8 cellular contexts compared by ENCODE assay signal in genomic region chr18:62324917-62325805, GRCh38. TPM values are rescaled to one million over a fixed set of nuclear protein-coding genes. Genes with fewer than 3 reads are reported as not detected.
DNase-seq lines count a peak whose midpoint lies in the region; ATAC-seq and TF ChIP-seq lines count a peak whose summit lies in the region.

TSS of gene TNFRSF11A (plus strand) at chr18:62325310. CDS start at chr18:62325353, 43 bp downstream.

- peaks cover 44% of the 10 kb centered on the region for H3K79me2 ChIP-seq in PC-3 (ENCODE audit: low read length)

- H3K9me2 ChIP-seq in PC-3 (replicated peaks; ENCODE audit: low read length): no peaks in the 10 kb centered on the region

- intact Hi-C loops in PC-3 (cut with micrococcal nuclease) (loop anchor here (1.0 to 5.0 kb wide), 3 partner anchors 62 to 257 kb away; no protein-coding TSS in a partner anchor), heart right ventricle (cut with DNase I) (loop anchor here in 4 of 10 donors (10.0 kb wide), 4 partner anchors 220 to 660 kb away; no protein-coding TSS in a partner anchor)

- H3K4me1 ChIP-seq in PC-3 (ENCODE audit: insufficient read depth, low read length): peaks cover 34% of the 10 kb centered on the region
- peaks cover 6 to 54% (median 35%) of the 10 kb centered on the region in 9 donors for H3K4me1 ChIP-seq in heart right ventricle

- POLR2A ChIA-PET in PC-3 (lab: Charles Lee; ENCODE audit: unreplicated experiment): interaction anchor here (0.6 kb wide), 2 partner anchors 66 to 714 kb away, joined by 3 to 18 read pairs; no protein-coding TSS in a partner anchor

- CTCF ChIA-PET in PC-3 (lab: Charles Lee): interaction anchor here (0.6 to 1.4 kb wide), 5 partner anchors 75 to 261 kb away, joined by 3 to 4 read pairs (median 4); no protein-coding TSS in a partner anchor

- H2AFZ ChIP-seq in PC-3 (ENCODE audit: low read length): peak within 1 kb of the TSS; percentile 67

- peak within 1 kb of the TSS; percentile 92 for H3K9ac ChIP-seq in PC-3 (ENCODE audit: low read length)

- WGBS in heart right ventricle, 2 donors: 1 to 2% methylated on average over 71 to 98 of the region's 99 CpGs

- H3F3A ChIP-seq in PC-3 (ENCODE audit: low read length, unreplicated experiment): peaks cover 3% of the 10 kb centered on the region

- H3K27me3 ChIP-seq in PC-3 (ENCODE audit: low read length) (no peaks in the 10 kb centered on the region), heart right ventricle (peaks cover 12 to 74% (median 57%) of the 10 kb centered on the region in 7 donors)

- H4K20me1 ChIP-seq in PC-3 (ENCODE audit: low read length): peaks cover 14% of the 10 kb centered on the region; the same call in 1 of the 2 replicates

- no peaks in the 10 kb centered on the region for H3K9me3 ChIP-seq in PC-3 (ENCODE audit: low read length)
- H3K9me3 ChIP-seq in heart right ventricle: no peaks in the 10 kb centered on the region

- H3K4me2 ChIP-seq in PC-3 (ENCODE audit: low read length): peak within 1 kb of the TSS; percentile 89

- TF ChIP-seq CTCF in PC-3 (conservative IDR thresholded peaks at IDR 0.05; ENCODE audit: low read depth, low read length): peak; percentile 38
- TF ChIP-seq CTCF in heart right ventricle (IDR thresholded peaks at IDR 0.05): peak in 6 of 9 donors; percentile 8 to 23 (median 20)

- no TSS peak for BruUV-seq in PC-3 (replicated peaks; lab: Mats Ljungman, UMichigan)

- DNase-seq in AG20443 (ENCODE audit: low spot score) (peak; percentile 51), PC-3 (peak; percentile 71), heart right ventricle (peak in 1 of 2 donors; percentile 42), skeletal muscle cell (ENCODE audit: low read depth) (no peak), amniotic stem cell (lab: John Stamatoyannopoulos, UW) (no peak)
- peak; percentile 21 for DNase-seq in activated gamma-delta T cell treated with anti-CD3 and anti-CD28 coated beads, Interleukin-2, amount 50 U/mL, for 16 hours (ENCODE audit: low read depth)

- H3K27ac ChIP-seq in PC-3 (ENCODE audit: low read length) (peak within 1 kb of the TSS; percentile 29), heart right ventricle (no peak within 1 kb of the TSS)

- H3K36me3 ChIP-seq in PC-3 (ENCODE audit: low read depth, low read length) (no peaks in the 10 kb centered on the region), heart right ventricle (no peaks in the 10 kb centered on the region)

- ATAC-seq in GM19043 (IDR thresholded peaks at IDR 0.05; ENCODE audit: low read depth, unreplicated experiment) (peak; percentile 49), HG03159 (IDR thresholded peaks at IDR 0.05; ENCODE audit: unreplicated experiment) (peak; percentile 58), PC-3 (peak; percentile 56), heart right ventricle (peak in 7 of 8 donors; percentile 13 to 64 (median 42))

- H3K4me3 ChIP-seq in PC-3 (ENCODE audit: low read length) (peak within 1 kb of the TSS; percentile 98), heart right ventricle (peak within 1 kb of the TSS; percentile 7 to 60 (median 51)), skeletal muscle cell (ENCODE audit: low read depth, low read length) (peak within 1 kb of the TSS; percentile 44)

RNA-seq across cellular contexts. Expression of gene TNFRSF11A, which starts in this region (rescaled TPM):
- total RNA-seq in PC-3 (2014; rRNA removed) (25.9 and 26.5 TPM in 2 replicates), heart right ventricle (1 to 10 TPM in 5 of 10 donors, under 1 TPM in 5; 0.34 to 2.7 (median 1.1) TPM)
- under 1 TPM; 0.29 to 0.33 TPM for polyA plus RNA-seq in heart right ventricle

Comparison
In these comparisons a context has a peak if more than half of its experiments do, and no peak if none do; other contexts are left out.
1. DNase-seq: peak in AG20443 (single experiment), PC-3 (single experiment) and activated gamma-delta T cell treated with anti-CD3 and anti-CD28 coated beads, Interleukin-2, amount 50 U/mL, for 16 hours (single experiment); none in skeletal muscle cell (single experiment) and amniotic stem cell (single experiment).
2. H3K4me3 ChIP-seq: peak in every context shown above with its lines; median percentile 98 in PC-3; 51 in heart right ventricle; 44 in skeletal muscle cell.
3. Peak in every context shown above with its lines, with median percentiles within 50 percentile points of each other: ATAC-seq.